25 cellular contexts compared by ENCODE assay signal in the genomic region with DNA sequence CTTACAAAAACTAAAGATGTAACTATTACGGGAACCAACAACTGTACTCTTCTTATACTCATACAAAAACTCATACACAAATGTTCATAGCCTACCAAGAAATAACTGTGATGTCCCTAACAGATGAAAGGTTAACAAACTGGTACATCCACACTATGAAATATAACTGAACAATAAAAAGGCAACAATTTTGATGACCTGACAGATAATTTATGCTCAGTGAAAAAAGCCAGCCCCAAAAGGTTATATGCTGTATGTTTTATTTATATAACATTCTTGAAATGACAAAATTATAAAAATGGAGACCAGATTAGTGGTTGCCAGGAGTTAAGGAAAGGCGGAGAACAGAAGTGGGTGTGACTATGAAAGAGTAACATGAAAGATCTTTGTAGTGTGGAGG. TPM values are rescaled to one million over a fixed set of nuclear protein-coding genes. Genes with fewer than 3 reads are reported as not detected.
DNase-seq lines count a peak whose midpoint lies in the region; ATAC-seq, FAIRE-seq and TF ChIP-seq lines count a peak whose summit lies in the region.
"Had no signal": no experiment of that assay in that cellular context is flagged by ENCODE, and none has a peak within 500 bp of the region (broad histone marks: within the 10 kb centered on the region; RNA-seq: fewer than 3 reads in every experiment).

No MANE protein-coding gene starts in this region.

- H3K27me3 Mint-ChIP-seq in activated naive CD4-positive, alpha-beta T cell treated with anti-CD3 and anti-CD28 coated beads, Interleukin-2, amount 10 ng/mL, durations not matched to agents 7 days and 5 days, result no peaks in the 10 kb centered on the region
- H3K27me3 Mint-ChIP-seq: CD4-positive, alpha-beta memory T cell; CD4-positive, CD25-positive, alpha-beta regulatory T cell had no signal

- H3K4ac ChIP-seq in IMR-90 (ENCODE audit: low read depth, low read length), result no peak overlapping the region

- H3K18ac ChIP-seq in IMR-90 (ENCODE audit: low read depth, low read length), result no peak overlapping the region

- no peak for FAIRE-seq in A549 (lab: Jason Lieb, UNC)
- FAIRE-seq: D721Med, G401.6, GM12878, GM12892, GM18507 had no signal

- H4K91ac ChIP-seq in IMR-90 (ENCODE audit: insufficient read depth, low read depth, low read length), result no peak overlapping the region

- CTCF ChIA-PET in activated naive CD4-positive, alpha-beta T cell treated with anti-CD3 and anti-CD28 coated beads, Interleukin-2, amount 10 ng/mL, durations not matched to agents 7 days and 5 days (lab: Charles Lee), result no interaction called here
- CTCF ChIA-PET in A549 (lab: Yijun Ruan, JAX) (no interaction called here), IMR-90 (lab: Yijun Ruan, JAX) (no interaction called here)

- no peak overlapping the region for H2BK5ac ChIP-seq in IMR-90 (ENCODE audit: low read depth, low read length, poor library complexity, severe bottlenecking)

- 91% methylated on average over 2 of the region's 2 CpGs for WGBS in A549 (ENCODE audit: missing lambda C conversion rate)
- WGBS in IMR-90 (ENCODE audit: extremely low coverage in 2 of 2, insufficient read length in 1 of 2), 2 experiments, result no CpG with 5 or more reads among the region's 2 CpGs

- TF ChIP-seq CTCF in A549 (IDR thresholded peaks at IDR 0.05) (no peak), IMR-90 (conservative IDR thresholded peaks at IDR 0.05; ENCODE audit: low read depth, low read length) (no peak)

- H2AFZ ChIP-seq in IMR-90 (replicated peaks; ENCODE audit: low read length, poor library complexity), result no peak overlapping the region

- no peak overlapping the region for H3K4me3 Mint-ChIP-seq in activated naive CD4-positive, alpha-beta T cell treated with anti-CD3 and anti-CD28 coated beads, Interleukin-2, amount 10 ng/mL, durations not matched to agents 7 days and 5 days
- H3K4me3 Mint-ChIP-seq: CD14-positive monocyte; CD4-positive, alpha-beta memory T cell; CD4-positive, CD25-positive, alpha-beta regulatory T cell had no signal

- H2AK5ac ChIP-seq in IMR-90 (ENCODE audit: low read depth, low read length), result no peak overlapping the region

- H4K5ac ChIP-seq in IMR-90 (ENCODE audit: low read depth, low read length), result no peak overlapping the region

- dilution Hi-C loops in IMR-90 (cut with HindIII; ENCODE audit: low sequenced_read_pairs, unreplicated experiment), result no loop called here

- TF ChIP-seq RAD21 in A549 (conservative IDR thresholded peaks at IDR 0.05 in 1 of 2, IDR thresholded peaks at IDR 0.05 in 1 of 2) (no peak), IMR-90 (IDR thresholded peaks at IDR 0.05; ENCODE audit: low read length) (no peak)

- no peak overlapping the region for H4K8ac ChIP-seq in IMR-90 (ENCODE audit: low read depth in 2 of 2, low read length in 2 of 2)

- no peak for TF ChIP-seq POLR2A in A549 (IDR thresholded peaks at IDR 0.05; ENCODE audit: low read length)
- no peak for TF ChIP-seq POLR2A in IMR-90 (IDR thresholded peaks at IDR 0.05; ENCODE audit: low read depth, low read length)

- H3K36me3 ChIP-seq in IMR-90 (ENCODE audit: control insufficient read depth, insufficient read depth, low read length), result peaks cover 9% of the 10 kb centered on the region
- peaks cover 51% of the 10 kb centered on the region for H3K36me3 ChIP-seq in SK-N-MC (ENCODE audit: insufficient read depth, low read length)

- no peak overlapping the region for H3K56ac ChIP-seq in IMR-90 (ENCODE audit: extremely low read depth, insufficient read depth, low read length)

- intact Hi-C loops in IMR-90 (cut with micrococcal nuclease) (no loop called here), Right ventricle myocardium superior (cut with DNase I) (no loop called here)

- H3K9me1 ChIP-seq in IMR-90 (ENCODE audit: insufficient read depth, low read length), result no peaks in the 10 kb centered on the region

- ATAC-seq in A549 (no peak), IMR-90 (ENCODE audit: low read depth) (no peak), GM21528 (IDR thresholded peaks at IDR 0.05; ENCODE audit: low FRiP score, unreplicated experiment) (no peak), Right ventricle myocardium superior (ENCODE audit: poor library complexity) (no peak)
- ATAC-seq: GM12878 had no signal

- H2BK20ac ChIP-seq in IMR-90 (ENCODE audit: low read depth, low read length), result no peak overlapping the region

- no peaks in the 10 kb centered on the region for H3K27me3 ChIP-seq in IMR-90 (ENCODE audit: control insufficient read depth, insufficient read depth, low read length)
- H3K27me3 ChIP-seq: BE2C, BLaER1 had no signal

- H3K4me2 ChIP-seq in A549, result no peak overlapping the region
- no peak overlapping the region for H3K4me2 ChIP-seq in IMR-90 (ENCODE audit: low read depth, low read length)
- H3K4me2 ChIP-seq: BLaER1 had no signal

- H3K4me1 ChIP-seq in A549 (no peaks in the 10 kb centered on the region), IMR-90 (ENCODE audit: control insufficient read depth, insufficient read depth, low read length) (no peaks in the 10 kb centered on the region)
- H3K4me1 ChIP-seq: BE2C, BLaER1 had no signal

- no TSS peak for BruUV-seq in IMR-90 (replicated peaks; lab: Mats Ljungman, UMichigan)

- H3K9ac ChIP-seq in IMR-90 (ENCODE audit: low read depth, low read length), result no peak overlapping the region
- H3K9ac ChIP-seq in SK-N-MC (ENCODE audit: insufficient read length), result no peak overlapping the region
- H3K9ac ChIP-seq: BLaER1 had no signal

- H3K14ac ChIP-seq in IMR-90 (replicated peaks; ENCODE audit: low read depth, low read length), result no peak overlapping the region

- no peak overlapping the region for H2BK15ac ChIP-seq in IMR-90 (ENCODE audit: low read depth, low read length)

- H2BK120ac ChIP-seq in IMR-90 (ENCODE audit: low read depth, low read length), result no peak overlapping the region

- H3K23ac ChIP-seq in IMR-90 (ENCODE audit: low read depth, low read length), result no peak overlapping the region

- no peak for DNase-seq in activated naive CD4-positive, alpha-beta T cell treated with anti-CD3 and anti-CD28 coated beads, Interleukin-2, amount 10 ng/mL, durations not matched to agents 7 days and 5 days
- DNase-seq in activated naive CD4-positive, alpha-beta T cell (lab: John Stamatoyannopoulos, UW), result no peak
- no peak for DNase-seq in A549 (ENCODE audit: low read depth in 1 of 2, low spot score in 1 of 2)
- no peak for DNase-seq in IMR-90
- DNase-seq in SK-N-MC (ENCODE audit: low read depth, low spot score), result no peak
- no peak for DNase-seq in Right ventricle myocardium superior
- no peak for DNase-seq in NCI-H2227 (lab: John Stamatoyannopoulos, UW; ENCODE audit: unreplicated experiment)
- DNase-seq: ACHN; BE2C; C1 segment of cervical spinal cord; Caco-2; Calu3; CD4-positive, alpha-beta memory T cell; CD4-positive, CD25-positive, alpha-beta regulatory T cell; DMS79 treated with DMSO at 0.1 percent for 48 hours; GF-D8 had no signal

- in situ Hi-C loops in IMR-90 (cut with MboI; ENCODE audit: low sequenced_read_pairs), result no loop called here

- H3K79me1 ChIP-seq in IMR-90 (ENCODE audit: low read depth in 1 of 2, low read length in 2 of 2), result peaks cover 10 to 17% of the 10 kb centered on the region in 2 experiments

- H2AK9ac ChIP-seq in IMR-90 (replicated peaks; ENCODE audit: low read depth, low read length, poor library complexity), result no peak overlapping the region

- POLR2A ChIA-PET in A549 (lab: Yijun Ruan, JAX), result no interaction called here
- POLR2A ChIA-PET in IMR-90 (lab: Charles Lee; ENCODE audit: unreplicated experiment), result no interaction called here

- peak overlapping the region; percentile 28 for H3K27ac Mint-ChIP-seq in activated naive CD4-positive, alpha-beta T cell treated with anti-CD3 and anti-CD28 coated beads, Interleukin-2, amount 10 ng/mL, durations not matched to agents 7 days and 5 days

- peaks cover 9% of the 10 kb centered on the region; the same call in 1 of the 3 replicates for H3K9me3 ChIP-seq in A549
- H3K9me3 ChIP-seq in IMR-90 (ENCODE audit: control insufficient read depth, insufficient read depth, low read length), result no peaks in the 10 kb centered on the region
- 0 out of 2 replicates have a peak, but pooled peaks cover 4% of the 10 kb centered on the region for H3K9me3 ChIP-seq in SK-N-MC (ENCODE audit: low read depth, low read length)
- H3K9me3 ChIP-seq: BE2C, BLaER1, Caco-2 had no signal

- TF ChIP-seq EP300 in A549 (IDR thresholded peaks at IDR 0.05), result no peak

- H3K4me3 ChIP-seq in A549, result no peak overlapping the region
- H3K4me3 ChIP-seq in IMR-90 (ENCODE audit: insufficient read depth, low read depth, low read length), result no peak overlapping the region
- H3K4me3 ChIP-seq in SK-N-MC, result no peak overlapping the region
- H3K4me3 ChIP-seq: BLaER1, GM12878 had no signal

- H3K27ac ChIP-seq in A549 (no peak overlapping the region), IMR-90 (ENCODE audit: insufficient read depth, low read length) (no peak overlapping the region), SK-N-MC (peak overlapping the region; percentile 51)
- H3K27ac ChIP-seq: 22Rv1, BLaER1 had no signal

- no peaks in the 10 kb centered on the region for H3K4me1 Mint-ChIP-seq in activated naive CD4-positive, alpha-beta T cell treated with anti-CD3 and anti-CD28 coated beads, Interleukin-2, amount 10 ng/mL, durations not matched to agents 7 days and 5 days
- H3K4me1 Mint-ChIP-seq: CD14-positive monocyte had no signal

- no peaks in the 10 kb centered on the region for H3K9me3 Mint-ChIP-seq in activated naive CD4-positive, alpha-beta T cell treated with anti-CD3 and anti-CD28 coated beads, Interleukin-2, amount 10 ng/mL, durations not matched to agents 7 days and 5 days
- H3K9me3 Mint-ChIP-seq: CD14-positive monocyte; CD4-positive, alpha-beta memory T cell had no signal

- H4K20me1 ChIP-seq in IMR-90 (ENCODE audit: insufficient read depth, low read length), result no peaks in the 10 kb centered on the region

- peaks cover 54% of the 10 kb centered on the region for H3K36me3 Mint-ChIP-seq in activated naive CD4-positive, alpha-beta T cell treated with anti-CD3 and anti-CD28 coated beads, Interleukin-2, amount 10 ng/mL, durations not matched to agents 7 days and 5 days

TF ChIP-seq in A549, 52 proteins besides CTCF, POLR2A, EP300 and RAD21:
- TF ChIP-seq MAFK (IDR thresholded peaks at IDR 0.05; ENCODE audit: partially characterized antibody) (peak; percentile 52), CBX2 (IDR thresholded peaks at IDR 0.05; ENCODE audit: borderline replicate concordance, low read depth) (no peak)

TF ChIP-seq in IMR-90, 13 proteins besides CTCF, POLR2A, EP300 and RAD21 (continues in another document):
- TF ChIP-seq MAFK (IDR thresholded peaks at IDR 0.05; ENCODE audit: low read depth, low read length), result peak; percentile 44; the same call in 1 of the 2 replicates
- TF ChIP-seq MXI1 (IDR thresholded peaks at IDR 0.05; ENCODE audit: borderline replicate concordance, low read depth, low read length), result no peak

RNA-seq across cellular contexts. Expression of gene REV1, which starts 31.3 kb away (rescaled TPM):
- polyA plus RNA-seq in A549 (2011; rRNA removed) (36.0 and 36.2 TPM in 2 replicates), A549 (2017; fragmentation: RNase III; extraction: RNeasy Plus Mini Kit Qiagen cat#74134 plus additional on column Dnase treatment) (12.8 to 13.4 TPM (median 13.3 TPM) in 3 replicates), IMR-90 (2012; rRNA removed) (12.3 and 13.4 TPM in 2 replicates)
- polyA plus RNA-seq in A549 (2012; cell fraction: cytosol; rRNA removed), result 8.6 and 9.9 TPM in 2 replicates
- polyA plus RNA-seq in A549 (2012; cell fraction: nucleus; rRNA removed), result 11.9 and 14.1 TPM in 2 replicates
- polyA minus RNA-seq in A549 (2011; rRNA and poly(A)+ RNA removed), result 38.8 and 51.0 TPM in 2 replicates
- total RNA-seq in IMR-90 (2012; rRNA removed) (25.8 and 30.1 TPM in 2 replicates), Right ventricle myocardium superior (59.2 TPM)
- 2.2 and 2.5 TPM in 2 replicates for polyA plus RNA-seq in IMR-90 (2012; cell fraction: cytosol; rRNA removed)
- polyA plus RNA-seq in IMR-90 (2012; cell fraction: nucleus; rRNA removed; ENCODE audit: low replicate concordance), result 10.8 and 81.4 TPM in 2 replicates
